In the genomic region with DNA sequence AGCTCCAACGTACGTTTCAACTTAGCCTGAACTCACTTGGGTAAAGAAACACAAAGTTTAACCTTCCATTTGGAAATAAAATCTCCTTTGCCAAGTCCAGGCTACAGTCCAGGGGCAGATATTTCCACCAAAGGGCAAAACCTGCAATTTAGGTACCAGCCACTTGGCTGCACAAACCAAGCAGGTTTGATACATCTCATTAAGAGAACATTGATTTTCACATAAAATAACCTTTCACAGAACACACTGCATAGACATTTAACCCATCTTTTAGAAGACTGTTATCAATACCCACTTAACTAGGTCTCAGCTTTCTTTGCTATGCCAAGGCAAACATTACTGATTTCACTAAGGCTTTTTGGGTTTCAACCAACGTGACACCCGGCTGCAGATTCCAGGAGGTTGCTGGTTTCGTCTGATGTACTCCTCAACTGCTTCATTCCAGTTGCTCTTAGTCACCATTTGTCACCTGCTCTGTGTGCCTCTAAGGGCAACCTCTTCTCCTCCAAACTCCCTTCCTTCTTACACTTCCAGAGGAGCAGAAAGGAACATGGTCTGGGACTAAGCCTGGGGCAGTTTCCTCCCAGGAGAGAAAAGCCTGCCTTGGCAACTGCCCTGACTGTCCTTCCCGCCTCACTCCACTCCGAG, we compare ENCODE assay signal across 1 cellular context.
TF ChIP-seq lines count a peak whose summit lies in the region.

No MANE protein-coding gene starts in this region.

TF ChIP-seq in A549, 52 proteins besides CTCF, POLR2A, EP300 and RAD21 (continued from another document):
- TF ChIP-seq, protein P1, sequence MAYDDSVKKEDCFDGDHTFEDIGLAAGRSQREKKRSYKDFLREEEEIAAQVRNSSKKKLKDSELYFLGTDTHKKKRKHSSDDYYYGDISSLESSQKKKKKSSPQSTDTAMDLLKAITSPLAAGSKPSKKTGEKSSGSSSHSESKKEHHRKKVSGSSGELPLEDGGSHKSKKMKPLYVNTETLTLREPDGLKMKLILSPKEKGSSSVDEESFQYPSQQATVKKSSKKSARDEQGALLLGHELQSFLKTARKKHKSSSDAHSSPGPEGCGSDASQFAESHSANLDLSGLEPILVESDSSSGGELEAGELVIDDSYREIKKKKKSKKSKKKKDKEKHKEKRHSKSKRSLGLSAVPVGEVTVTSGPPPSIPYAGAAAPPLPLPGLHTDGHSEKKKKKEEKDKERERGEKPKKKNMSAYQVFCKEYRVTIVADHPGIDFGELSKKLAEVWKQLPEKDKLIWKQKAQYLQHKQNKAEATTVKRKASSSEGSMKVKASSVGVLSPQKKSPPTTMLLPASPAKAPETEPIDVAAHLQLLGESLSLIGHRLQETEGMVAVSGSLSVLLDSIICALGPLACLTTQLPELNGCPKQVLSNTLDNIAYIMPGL (CRISPR knock-in tag; IDR thresholded peaks at IDR 0.05; ENCODE audit: borderline replicate concordance): no peak
- no peak for TF ChIP-seq TP53 (CRISPR knock-in tag; IDR thresholded peaks at IDR 0.05)
